ENCODE assay signal across 1 cellular context in the genomic region with DNA sequence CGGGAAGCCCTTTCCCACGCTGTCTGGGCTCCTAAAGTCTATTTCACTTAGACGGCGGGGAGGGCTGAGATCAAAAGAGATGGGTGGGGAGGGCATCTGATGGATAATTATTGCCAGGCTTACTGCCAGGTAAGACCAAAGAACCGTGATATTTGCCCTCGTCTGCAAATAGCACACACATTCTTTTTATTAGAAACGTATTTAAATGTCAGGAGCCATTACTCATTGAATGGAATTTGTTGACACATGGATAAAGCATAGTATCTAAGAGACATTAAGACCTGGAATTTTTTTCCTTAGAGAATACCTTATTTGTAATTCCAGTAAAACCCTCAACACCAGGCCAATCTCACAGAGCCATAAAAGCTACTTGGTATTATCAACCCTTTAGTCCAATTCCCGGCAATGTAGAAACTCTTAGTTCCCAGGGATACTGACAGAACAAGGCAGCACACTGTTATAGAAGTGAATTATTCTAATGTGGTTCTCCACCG.
TF ChIP-seq lines count a peak whose summit lies in the region.

No MANE protein-coding gene starts in this region.

TF ChIP-seq in HCT116, 20 proteins besides CTCF, POLR2A, EP300 and RAD21 (continued from another document):
- TF ChIP-seq, protein P1, sequence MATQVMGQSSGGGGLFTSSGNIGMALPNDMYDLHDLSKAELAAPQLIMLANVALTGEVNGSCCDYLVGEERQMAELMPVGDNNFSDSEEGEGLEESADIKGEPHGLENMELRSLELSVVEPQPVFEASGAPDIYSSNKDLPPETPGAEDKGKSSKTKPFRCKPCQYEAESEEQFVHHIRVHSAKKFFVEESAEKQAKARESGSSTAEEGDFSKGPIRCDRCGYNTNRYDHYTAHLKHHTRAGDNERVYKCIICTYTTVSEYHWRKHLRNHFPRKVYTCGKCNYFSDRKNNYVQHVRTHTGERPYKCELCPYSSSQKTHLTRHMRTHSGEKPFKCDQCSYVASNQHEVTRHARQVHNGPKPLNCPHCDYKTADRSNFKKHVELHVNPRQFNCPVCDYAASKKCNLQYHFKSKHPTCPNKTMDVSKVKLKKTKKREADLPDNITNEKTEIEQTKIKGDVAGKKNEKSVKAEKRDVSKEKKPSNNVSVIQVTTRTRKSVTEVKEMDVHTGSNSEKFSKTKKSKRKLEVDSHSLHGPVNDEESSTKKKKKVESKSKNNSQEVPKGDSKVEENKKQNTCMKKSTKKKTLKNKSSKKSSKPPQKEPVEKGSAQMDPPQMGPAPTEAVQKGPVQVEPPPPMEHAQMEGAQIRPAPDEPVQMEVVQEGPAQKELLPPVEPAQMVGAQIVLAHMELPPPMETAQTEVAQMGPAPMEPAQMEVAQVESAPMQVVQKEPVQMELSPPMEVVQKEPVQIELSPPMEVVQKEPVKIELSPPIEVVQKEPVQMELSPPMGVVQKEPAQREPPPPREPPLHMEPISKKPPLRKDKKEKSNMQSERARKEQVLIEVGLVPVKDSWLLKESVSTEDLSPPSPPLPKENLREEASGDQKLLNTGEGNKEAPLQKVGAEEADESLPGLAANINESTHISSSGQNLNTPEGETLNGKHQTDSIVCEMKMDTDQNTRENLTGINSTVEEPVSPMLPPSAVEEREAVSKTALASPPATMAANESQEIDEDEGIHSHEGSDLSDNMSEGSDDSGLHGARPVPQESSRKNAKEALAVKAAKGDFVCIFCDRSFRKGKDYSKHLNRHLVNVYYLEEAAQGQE (IDR thresholded peaks at IDR 0.05; ENCODE audit: low read depth), result no peak
- TF ChIP-seq CBX3 (IDR thresholded peaks at IDR 0.05; ENCODE audit: low read depth) (no peak), EGR1 (IDR thresholded peaks at IDR 0.05; ENCODE audit: low read depth) (no peak), ELF1 (IDR thresholded peaks at IDR 0.05; ENCODE audit: borderline replicate concordance, low read depth) (no peak)
